ENCODE assay signal across 6 cellular contexts in the genomic region with DNA sequence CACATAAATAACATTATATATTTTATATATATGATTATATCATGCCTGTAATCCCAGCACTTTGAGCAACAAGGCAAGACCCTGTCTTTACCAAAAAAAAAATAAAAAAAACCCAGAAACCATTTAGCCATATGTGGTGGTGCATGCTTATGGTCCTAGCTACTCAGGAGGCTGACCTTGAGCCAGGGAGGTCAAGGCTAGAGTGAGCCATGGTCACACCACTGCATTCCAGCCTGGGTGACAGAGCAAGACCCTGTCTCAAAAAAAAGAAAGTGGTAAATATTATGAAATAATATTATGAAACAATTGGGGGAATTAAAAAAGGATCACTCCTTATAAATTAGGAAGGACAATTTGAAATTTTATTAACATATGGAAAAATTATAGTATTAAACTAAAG.
"Had no signal": no experiment of that assay in that cellular context is flagged by ENCODE, and none has a peak within 500 bp of the region (broad histone marks: within the 10 kb centered on the region; RNA-seq: fewer than 3 reads in every experiment).

No MANE protein-coding gene starts in this region.

- ATAC-seq: GM12878 had no signal

- FAIRE-seq: GM12878, GM12892, GM18507, GM19239 had no signal

- DNase-seq: GDM1, GF-D8 had no signal

- H3K4me3 ChIP-seq: GM12878 had no signal
